Comparison of ENCODE assay signal across 1 cellular context in the genomic region with DNA sequence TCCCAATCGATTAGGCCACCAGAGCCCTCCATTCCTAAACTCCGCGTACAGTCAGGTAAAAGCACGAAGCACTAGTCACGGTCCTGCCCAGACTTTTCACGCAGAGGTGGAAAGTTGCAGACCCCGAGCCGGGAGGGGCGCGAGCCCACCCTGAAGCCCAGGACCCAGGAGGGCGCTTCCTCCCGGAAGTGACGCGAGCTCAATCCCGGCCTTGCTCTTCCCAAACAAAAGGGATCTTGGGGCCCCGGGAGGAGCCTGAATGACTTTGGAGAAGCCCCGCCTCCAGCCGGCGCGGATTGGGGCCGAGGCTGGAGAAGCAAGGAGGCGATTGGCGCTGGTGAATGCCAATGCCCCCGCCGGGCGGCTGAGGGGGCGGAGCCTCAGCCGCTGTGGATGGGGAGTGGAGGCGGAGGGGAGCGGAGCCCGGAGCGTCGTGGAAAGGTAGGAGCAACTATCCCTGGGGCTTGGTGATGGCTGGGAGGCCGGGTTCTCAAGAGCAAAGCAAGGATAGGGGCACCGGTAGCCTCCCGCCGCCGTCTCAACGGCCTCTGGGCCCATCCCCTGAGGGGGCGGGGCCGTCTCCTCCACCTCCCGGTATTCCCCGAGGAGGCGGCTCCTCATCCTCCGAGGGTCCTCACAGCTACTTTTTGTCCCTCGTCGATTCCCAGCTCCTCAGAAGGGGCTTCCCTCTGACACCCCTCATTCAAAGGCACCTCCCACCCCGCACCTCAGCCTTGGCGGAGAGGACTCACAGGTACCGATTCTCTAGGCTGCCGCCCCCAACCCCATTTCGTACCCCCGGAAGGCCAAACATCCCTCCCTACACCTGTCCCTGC.
TF ChIP-seq lines count a peak whose summit lies in the region.

A gene with protein sequence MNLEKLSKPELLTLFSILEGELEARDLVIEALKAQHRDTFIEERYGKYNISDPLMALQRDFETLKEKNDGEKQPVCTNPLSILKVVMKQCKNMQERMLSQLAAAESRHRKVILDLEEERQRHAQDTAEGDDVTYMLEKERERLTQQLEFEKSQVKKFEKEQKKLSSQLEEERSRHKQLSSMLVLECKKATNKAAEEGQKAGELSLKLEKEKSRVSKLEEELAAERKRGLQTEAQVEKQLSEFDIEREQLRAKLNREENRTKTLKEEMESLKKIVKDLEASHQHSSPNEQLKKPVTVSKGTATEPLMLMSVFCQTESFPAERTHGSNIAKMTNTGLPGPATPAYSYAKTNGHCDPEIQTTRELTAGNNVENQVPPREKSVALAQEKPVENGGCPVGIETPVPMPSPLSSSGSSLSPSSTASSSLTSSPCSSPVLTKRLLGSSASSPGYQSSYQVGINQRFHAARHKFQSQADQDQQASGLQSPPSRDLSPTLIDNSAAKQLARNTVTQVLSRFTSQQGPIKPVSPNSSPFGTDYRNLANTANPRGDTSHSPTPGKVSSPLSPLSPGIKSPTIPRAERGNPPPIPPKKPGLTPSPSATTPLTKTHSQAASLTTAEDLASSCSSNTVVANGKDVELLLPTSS (plus strand): TSS at position 383 of the 836 bp plus-strand sequence. CDS start 19,952 bp downstream, outside the sequence.

TF ChIP-seq in HEK293, 187 proteins besides CTCF, POLR2A, EP300 and RAD21 (continued from another document):
- TF ChIP-seq ZBTB26 (tag by site-specific recombination; optimal IDR thresholded peaks at IDR 0.05) (peak; percentile 20), ZNF692 (tag by site-specific recombination; IDR thresholded peaks at IDR 0.05) (peak; percentile 55; the same call in 1 of the 2 replicates), ZBTB7A (tag by site-specific recombination; IDR thresholded peaks at IDR 0.05; ENCODE audit: low read depth) (peak; percentile 83), ZNF391 (tag by site-specific recombination; IDR thresholded peaks at IDR 0.05; ENCODE audit: borderline replicate concordance, low read depth) (no peak), GFI1B (tag by site-specific recombination; IDR thresholded peaks at IDR 0.05) (no peak), KLF17 (tag by site-specific recombination; IDR thresholded peaks at IDR 0.05) (peak; percentile 54; the same call in 1 of the 2 replicates), ZNF585B (tag by site-specific recombination; IDR thresholded peaks at IDR 0.05) (no peak)
